Comparison of ENCODE assay signal across 8 cellular contexts in genomic region chr19:6460099-6460884, GRCh38. TPM values are rescaled to one million over a fixed set of nuclear protein-coding genes. Genes with fewer than 3 reads are reported as not detected.
DNase-seq lines count a peak whose midpoint lies in the region; ATAC-seq and TF ChIP-seq lines count a peak whose summit lies in the region.

No MANE protein-coding gene starts in this region.

- intact Hi-C loops in Calu3 (cut with micrococcal nuclease; ENCODE audit: unreplicated experiment) = no loop called here

- H3K27me3 Mint-ChIP-seq in Calu3 (ENCODE audit: unreplicated experiment) = no peaks in the 10 kb centered on the region

- H3K9me3 ChIP-seq in HUES48 (ENCODE audit: control insufficient read depth, insufficient read depth, low read length) (no peaks in the 10 kb centered on the region), NT2/D1 (ENCODE audit: insufficient read depth, low read length) (0 out of 2 replicates have a peak, but pooled peaks cover 2% of the 10 kb centered on the region)

- ATAC-seq in GM21381 (IDR thresholded peaks at IDR 0.05; ENCODE audit: unreplicated experiment) = peak; percentile 72

- H3K27ac ChIP-seq in HUES48 (ENCODE audit: low read depth, low read length) = peak overlapping the region; percentile 60

- DNase-seq in Calu3 (peak; percentile 94), NT2/D1 (ENCODE audit: low read depth, low spot score) (peak; percentile 97), epidermal melanocyte (ENCODE audit: insufficient read length, low spot score) (peak; percentile 90), middle frontal gyrus (ENCODE audit: extremely low spot score, low spot score) (peak; percentile 99)
- DNase-seq in activated CD8-positive, alpha-beta memory T cell treated with anti-CD3 and anti-CD28 coated beads, Interleukin-2, amount 50 U/mL, for 4 hours = peak; percentile 95
- peak; percentile 96 to 97 for DNase-seq in stimulated activated CD8-positive, alpha-beta memory T cell treated with anti-CD3 and anti-CD28 coated beads, Interleukin-2, amount 100 ng/mL, for 48 hours (ENCODE audit: low read depth in 2 of 2)

- H3K4me1 Mint-ChIP-seq in Calu3 (ENCODE audit: low read depth, unreplicated experiment) = peaks cover 16% of the 10 kb centered on the region

- H3K4me1 ChIP-seq in HUES48 (ENCODE audit: control insufficient read depth, insufficient read depth, low read length) = 0 out of 2 replicates have a peak, but pooled peaks cover 6% of the 10 kb centered on the region
- peaks cover 9% of the 10 kb centered on the region for H3K4me1 ChIP-seq in NT2/D1 (ENCODE audit: insufficient read depth, insufficient read length)

- peaks cover 5% of the 10 kb centered on the region; the same call in 1 of the 2 replicates for H3K36me3 ChIP-seq in HUES48 (ENCODE audit: control insufficient read depth, insufficient read depth, low read length)
- peaks cover 16% of the 10 kb centered on the region for H3K36me3 ChIP-seq in NT2/D1 (ENCODE audit: insufficient read depth, insufficient read length, low read length)

- H3K9ac ChIP-seq in HUES48 (ENCODE audit: low read depth, low read length) = peak overlapping the region; percentile 22; the same call in 1 of the 2 replicates
- H3K9ac ChIP-seq in NT2/D1 (ENCODE audit: insufficient read length, low read depth) = peak overlapping the region; percentile 66

- peak overlapping the region; percentile 94 for H3K27ac Mint-ChIP-seq in Calu3 (ENCODE audit: unreplicated experiment)

- CTCF ChIA-PET in Calu3 (lab: Charles Lee) = no interaction called here

- peaks cover 43% of the 10 kb centered on the region for H3K36me3 Mint-ChIP-seq in Calu3 (ENCODE audit: insufficient read depth, unreplicated experiment)

- H3K4me3 ChIP-seq in HUES48 (ENCODE audit: low read depth, low read length) (peak overlapping the region; percentile 75), NT2/D1 (ENCODE audit: insufficient read length, low read depth) (peak overlapping the region; percentile 54)

- H3K27me3 ChIP-seq in HUES48 (ENCODE audit: control insufficient read depth, insufficient read depth, low read length) = peaks cover 4% of the 10 kb centered on the region; the same call in 1 of the 2 replicates
- H3K27me3 ChIP-seq in NT2/D1 (ENCODE audit: insufficient read depth, insufficient read length) = peaks cover 40% of the 10 kb centered on the region

- TF ChIP-seq CTCF in Calu3 (IDR thresholded peaks at IDR 0.05; ENCODE audit: unreplicated experiment) = peak; percentile 60

- no peaks in the 10 kb centered on the region for H3K9me3 Mint-ChIP-seq in Calu3 (ENCODE audit: low read depth, unreplicated experiment)

- BruUV-seq in Calu3 (replicated peaks; lab: Mats Ljungman, UMichigan) = no TSS peak

- H3K4me3 Mint-ChIP-seq in Calu3 (ENCODE audit: low read depth, unreplicated experiment) = peak overlapping the region; percentile 88

RNA-seq across cellular contexts. Expression of gene SLC25A23, which starts 0.7 kb away (rescaled TPM):
- 67.6 and 78.7 TPM in 2 replicates for total RNA-seq in Calu3 (2022)

RNA-seq across cellular contexts. Expression of gene CRB3, which starts 3.8 kb away (rescaled TPM):
- total RNA-seq in Calu3 (2022) = 45.6 and 47.6 TPM in 2 replicates

RNA-seq across cellular contexts. Expression of gene DENND1C, which starts 21.3 kb away (rescaled TPM):
- total RNA-seq in Calu3 (2022) = not detected in 2 replicates

RNA-seq across cellular contexts. Expression of gene SLC25A41, which starts 26.7 kb away (rescaled TPM):
- total RNA-seq in Calu3 (2022) = 1.4 and 2.9 TPM in 2 replicates

RNA-seq across cellular contexts. Expression of gene KHSRP, which starts 35.7 kb away (rescaled TPM):
- total RNA-seq in Calu3 (2022) = 297 and 307 TPM in 2 replicates

Comparison
In these comparisons a context has a peak if more than half of its experiments do, and no peak if none do; other contexts are left out.
1. Peak in every context shown above with its lines: DNase-seq, ATAC-seq, H3K4me3 ChIP-seq and H3K27ac ChIP-seq.